In genomic region chr11:6610591-6610990, GRCh38 we compare ENCODE assay signal across 9 cellular contexts. TPM values are rescaled to one million over a fixed set of nuclear protein-coding genes. Genes with fewer than 3 reads are reported as not detected.
A peak's percentile ranks its signal among the peaks of the same experiment; 100 is the strongest.
DNase-seq lines count a peak whose midpoint lies in the region; ATAC-seq and TF ChIP-seq lines count a peak whose summit lies in the region.
"Had no signal": no experiment of that assay in that cellular context is flagged by ENCODE, and none has a peak within 500 bp of the region (broad histone marks: within the 10 kb centered on the region; RNA-seq: fewer than 3 reads in every experiment).

No MANE protein-coding gene starts in this region.

- H3K9me3 ChIP-seq in AG04450 (ENCODE audit: control insufficient read depth, insufficient read depth, low read length) = no peaks in the 10 kb centered on the region; the same call in 1 of the 2 replicates
- no peaks in the 10 kb centered on the region for H3K9me3 ChIP-seq in Loucy (ENCODE audit: insufficient read depth, low read depth, low read length)
- H3K9me3 ChIP-seq in colonic mucosa = no peaks in the 10 kb centered on the region

- H3K4me1 ChIP-seq in Loucy (ENCODE audit: insufficient read depth, low read length, poor library complexity, severe bottlenecking) = peaks cover 45% of the 10 kb centered on the region
- peaks cover 20% of the 10 kb centered on the region for H3K4me1 ChIP-seq in colonic mucosa

- no peaks in the 10 kb centered on the region for H3K9me2 ChIP-seq in Loucy (replicated peaks; ENCODE audit: low read depth, low read length)

- CTCF ChIA-PET in AG04450 (lab: Charles Lee) = interaction anchor here (2.1 to 2.9 kb wide), 2 partner anchors 73 to 95 kb away, joined by 6 to 15 read pairs; partner anchors contain the start of gene MRPL17

- H3K9me3 Mint-ChIP-seq in naive thymus-derived CD8-positive, alpha-beta T cell = no peaks in the 10 kb centered on the region

- no peak overlapping the region for H3K9ac ChIP-seq in Loucy (ENCODE audit: low read depth, low read length, poor library complexity, severe bottlenecking)
- no peak overlapping the region for H3K9ac ChIP-seq in colonic mucosa (ENCODE audit: low read depth in 2 of 2, low read length in 2 of 2)

- H3K4me1 Mint-ChIP-seq in naive thymus-derived CD8-positive, alpha-beta T cell = peaks cover 20 to 49% (median 30%) of the 10 kb centered on the region in 4 donors

- TF ChIP-seq CTCF in AG04450 (IDR thresholded peaks at IDR 0.05; ENCODE audit: low read depth, low read length) (no peak), Loucy (conservative IDR thresholded peaks at IDR 0.05; ENCODE audit: low read length) (no peak), colonic mucosa (IDR thresholded peaks at IDR 0.05) (no peak)

- H3K36me3 ChIP-seq in Loucy (ENCODE audit: insufficient read depth, low read length) = peaks cover 34% of the 10 kb centered on the region; the same call in 1 of the 2 replicates
- peaks cover 23% of the 10 kb centered on the region for H3K36me3 ChIP-seq in colonic mucosa

- H3K79me2 ChIP-seq in Loucy (ENCODE audit: insufficient read depth, low read length) = peaks cover 62% of the 10 kb centered on the region

- H3K27me3 ChIP-seq in AG04450 (ENCODE audit: control insufficient read depth, insufficient read depth, low read length) (no peaks in the 10 kb centered on the region), Loucy (ENCODE audit: insufficient read depth, low read length, poor library complexity, severe bottlenecking) (no peaks in the 10 kb centered on the region), colonic mucosa (no peaks in the 10 kb centered on the region)

- no peak overlapping the region for H3K27ac ChIP-seq in AG04450 (ENCODE audit: low read depth, low read length)
- no peak overlapping the region for H3K27ac ChIP-seq in colonic mucosa

- H3K36me3 Mint-ChIP-seq in naive thymus-derived CD8-positive, alpha-beta T cell = peaks cover 1 to 45% (median 13%) of the 10 kb centered on the region in 3 donors

- H4K20me1 ChIP-seq in Loucy (ENCODE audit: insufficient read depth, low read length, poor library complexity, severe bottlenecking) = peaks cover 18% of the 10 kb centered on the region

- peaks cover 10% of the 10 kb centered on the region; the same call in 1 of the 2 replicates for H3F3A ChIP-seq in Loucy (ENCODE audit: low read depth)

- intact Hi-C loops in colonic mucosa (cut with DNase I) = no loop called here

- POLR2A ChIA-PET in AG04450 (lab: Yijun Ruan, JAX) = no interaction called here
- POLR2A ChIA-PET in naive thymus-derived CD8-positive, alpha-beta T cell (lab: Charles Lee) = interaction anchor here (1.0 to 3.3 kb wide), 4 partner anchors 9 to 73 kb away, joined by 4 to 62 read pairs (median 24); partner anchors contain the start of genes MRPL17 and TPP1

- peak overlapping the region in 8 of 10 donors; percentile 66 to 98 (median 96) for H3K27ac Mint-ChIP-seq in naive thymus-derived CD8-positive, alpha-beta T cell
- H3K27ac Mint-ChIP-seq: T-helper 17 cell had no signal

- no peak overlapping the region for H2AFZ ChIP-seq in Loucy (ENCODE audit: low read length)

- peak overlapping the region; percentile 74 for H3K4me3 ChIP-seq in AG04450 (ENCODE audit: low read depth, low read length)
- peak overlapping the region; percentile 80 for H3K4me3 ChIP-seq in Loucy (ENCODE audit: low read length, poor library complexity, severe bottlenecking)
- H3K4me3 ChIP-seq in colonic mucosa = peak overlapping the region; percentile 76

- H3K27me3 Mint-ChIP-seq in naive thymus-derived CD8-positive, alpha-beta T cell = no peaks in the 10 kb centered on the region
- H3K27me3 Mint-ChIP-seq: T-helper 17 cell had no signal

- H3K4me3 Mint-ChIP-seq in naive thymus-derived CD8-positive, alpha-beta T cell = peak overlapping the region in 9 of 10 donors; percentile 81 to 95 (median 89)

- no peak for ATAC-seq in naive thymus-derived CD8-positive, alpha-beta T cell
- ATAC-seq in GM21717 (IDR thresholded peaks at IDR 0.05; ENCODE audit: unreplicated experiment) = no peak
- ATAC-seq in GM18517 (IDR thresholded peaks at IDR 0.05; ENCODE audit: unreplicated experiment) = no peak
- ATAC-seq: T-helper 17 cell had no signal

- DNase-seq in AG04450 (ENCODE audit: low read depth, low spot score) (no peak), colonic mucosa (peak; percentile 19), NCI-H1694 (lab: John Stamatoyannopoulos, UW) (no peak), GDM1 (lab: John Stamatoyannopoulos, UW) (no peak)
- DNase-seq in naive thymus-derived CD8-positive, alpha-beta T cell = peak in 1 of 10 donors; percentile 7
- DNase-seq: T-helper 17 cell had no signal

- H3K4me2 ChIP-seq in Loucy (ENCODE audit: low read depth, low read length, poor library complexity, severe bottlenecking) = peak overlapping the region; percentile 96

RNA-seq across cellular contexts. Expression of gene TAF10, which starts 1.4 kb away (rescaled TPM):
- polyA plus RNA-seq in AG04450 (2011; rRNA removed) = 170 and 215 TPM in 2 replicates
- polyA minus RNA-seq in AG04450 (2011; rRNA and poly(A)+ RNA removed) = 111 and 155 TPM in 2 replicates
- total RNA-seq in colonic mucosa = 100 to 1,000 TPM; 123 to 142 TPM
- 100 to 1,000 TPM; 107 to 116 TPM for total RNA-seq in naive thymus-derived CD8-positive, alpha-beta T cell
- polyA plus RNA-seq in naive thymus-derived CD8-positive, alpha-beta T cell = 100 to 1,000 TPM; 247 to 332 (median 249) TPM

RNA-seq across cellular contexts. Expression of gene ILK, which starts 7.0 kb away (rescaled TPM):
- polyA plus RNA-seq in AG04450 (2011; rRNA removed) = 362 and 417 TPM in 2 replicates
- polyA minus RNA-seq in AG04450 (2011; rRNA and poly(A)+ RNA removed) = 303 and 387 TPM in 2 replicates
- total RNA-seq in colonic mucosa = 100 to 1,000 TPM; 115 to 157 TPM
- 10 to 100 TPM; 88.5 to 93.5 TPM for total RNA-seq in naive thymus-derived CD8-positive, alpha-beta T cell
- polyA plus RNA-seq in naive thymus-derived CD8-positive, alpha-beta T cell = 10 to 100 TPM; 63.7 to 72.5 (median 68.5) TPM

RNA-seq across cellular contexts. Expression of gene RRP8, which starts 7.2 kb away (rescaled TPM):
- polyA plus RNA-seq in AG04450 (2011; rRNA removed) = 13.7 and 16.3 TPM in 2 replicates
- polyA minus RNA-seq in AG04450 (2011; rRNA and poly(A)+ RNA removed) = 11.2 and 12.6 TPM in 2 replicates
- 10 to 100 TPM; 17.5 to 25.7 TPM for total RNA-seq in colonic mucosa
- 10 to 100 TPM; 35.3 to 35.7 TPM for total RNA-seq in naive thymus-derived CD8-positive, alpha-beta T cell
- polyA plus RNA-seq in naive thymus-derived CD8-positive, alpha-beta T cell = 10 to 100 TPM; 17.8 to 25.9 (median 20.9) TPM

RNA-seq across cellular contexts. Expression of gene TPP1, which starts 8.6 kb away (rescaled TPM):
- polyA plus RNA-seq in AG04450 (2011; rRNA removed) = 128 and 152 TPM in 2 replicates
- polyA minus RNA-seq in AG04450 (2011; rRNA and poly(A)+ RNA removed) = 83.1 and 118 TPM in 2 replicates
- 100 to 1,000 TPM in 1 of 2 donors, 10 to 100 TPM in 1; 83.4 to 123 TPM for total RNA-seq in colonic mucosa
- total RNA-seq in naive thymus-derived CD8-positive, alpha-beta T cell = 100 to 1,000 TPM; 130 TPM
- polyA plus RNA-seq in naive thymus-derived CD8-positive, alpha-beta T cell = 100 to 1,000 TPM in 1 of 3 donors, 10 to 100 TPM in 2; 84.8 to 107 (median 85.1) TPM

RNA-seq across cellular contexts. Expression of gene DCHS1, which starts 45.0 kb away (rescaled TPM):
- 8.7 and 11.2 TPM in 2 replicates for polyA plus RNA-seq in AG04450 (2011; rRNA removed)
- polyA minus RNA-seq in AG04450 (2011; rRNA and poly(A)+ RNA removed) = 24.9 and 30.7 TPM in 2 replicates
- total RNA-seq in colonic mucosa = 1 to 10 TPM; 4.7 to 8.3 TPM
- total RNA-seq in naive thymus-derived CD8-positive, alpha-beta T cell = 10 to 100 TPM; 14.4 to 14.9 TPM
- 1 to 10 TPM; 2.2 to 6.1 (median 2.9) TPM for polyA plus RNA-seq in naive thymus-derived CD8-positive, alpha-beta T cell
